Comparison of ENCODE assay signal across 9 cellular contexts in the genomic region with DNA sequence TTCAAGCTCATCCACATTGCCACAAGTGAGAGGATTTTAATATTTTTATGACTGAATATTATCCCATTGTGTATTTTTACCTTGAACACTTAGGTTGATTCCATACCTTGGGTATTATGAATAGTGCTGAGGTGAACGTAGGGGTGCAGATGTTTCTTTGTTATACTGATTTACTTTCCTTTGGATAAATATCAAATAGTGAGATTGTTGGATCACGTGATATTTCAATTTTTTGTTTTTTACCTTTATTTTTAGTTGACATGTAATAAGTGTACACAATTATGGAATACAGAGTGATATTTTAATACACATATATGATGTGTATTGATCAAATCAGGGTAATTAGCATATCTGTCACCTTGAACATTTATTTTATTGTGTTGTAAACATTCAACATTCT. TPM values are rescaled to one million over a fixed set of nuclear protein-coding genes. Genes with fewer than 3 reads are reported as not detected.
"Had no signal": no experiment of that assay in that cellular context is flagged by ENCODE, and none has a peak within 500 bp of the region (broad histone marks: within the 10 kb centered on the region; RNA-seq: fewer than 3 reads in every experiment).

No MANE protein-coding gene starts in this region.

- FAIRE-seq: H1, H54, HTR-8/SVneo had no signal

- ATAC-seq: GM23338 had no signal

- H2AFZ ChIP-seq: GM23338 had no signal

- DNase-seq: H9, HCEC 1CT, KG1 had no signal

- H3K4me2 ChIP-seq: GM23338 had no signal

- H3K4me3 ChIP-seq: GM23338 had no signal

RNA-seq across cellular contexts. Expression of a gene that starts 8.1 kb away (rescaled TPM):
- total RNA-seq: GM23338, H1, H9, HT-29 had no signal
- polyA plus RNA-seq: GM23338, H1, IgD-negative memory B cell had no signal

RNA-seq across cellular contexts. Expression of a gene that starts 31.3 kb away (rescaled TPM):
- total RNA-seq: GM23338, H1, H9, HT-29 had no signal
- polyA plus RNA-seq: GM23338, H1, IgD-negative memory B cell had no signal

RNA-seq across cellular contexts. Expression of a gene that starts 47.5 kb away (rescaled TPM):
- total RNA-seq: GM23338, H1, H9, HT-29 had no signal
- polyA plus RNA-seq: GM23338, H1, IgD-negative memory B cell had no signal

RNA-seq across cellular contexts. Expression of a gene that starts 56.0 kb away (rescaled TPM):
- total RNA-seq: GM23338, H1, H9, HT-29 had no signal
- polyA plus RNA-seq: GM23338, H1, IgD-negative memory B cell had no signal
